ENCODE assay signal across 8 cellular contexts in genomic region chr1:35637401-35637809, GRCh38. TPM values are rescaled to one million over a fixed set of nuclear protein-coding genes. Genes with fewer than 3 reads are reported as not detected.
DNase-seq lines count a peak whose midpoint lies in the region; ATAC-seq and TF ChIP-seq lines count a peak whose summit lies in the region.

No MANE protein-coding gene starts in this region.

- H3K27ac Mint-ChIP-seq in MCF 10A (ENCODE audit: low read depth, unreplicated experiment): peak overlapping the region; percentile 84

- H3K4me1 ChIP-seq in SK-N-SH (ENCODE audit: control insufficient read depth in 1 of 2, insufficient read depth in 2 of 2, low read depth in 1 of 2, low read length in 1 of 2): peaks cover 6 to 12% of the 10 kb centered on the region in 2 experiments; a peak in 3 of 4 replicates
- H3K4me1 ChIP-seq in mesenchymal stem cell (ENCODE audit: control insufficient read depth, insufficient read depth, low read depth, low read length): no peaks in the 10 kb centered on the region

- H2AK5ac ChIP-seq in mesenchymal stem cell (ENCODE audit: low read length, severe bottlenecking): no peak overlapping the region

- TF ChIP-seq RAD21 in SK-N-SH (IDR thresholded peaks at IDR 0.05; ENCODE audit: low read length): no peak

- ATAC-seq in SK-N-SH treated with all-trans-retinoic acid at 6 μM for 48 hours (no peak), GM18870 (IDR thresholded peaks at IDR 0.05; ENCODE audit: unreplicated experiment) (no peak)

- no peak overlapping the region for H2BK12ac ChIP-seq in mesenchymal stem cell (ENCODE audit: low read length in 2 of 2)

- H3K9ac ChIP-seq in SK-N-SH: peak overlapping the region; percentile 61
- H3K9ac ChIP-seq in mesenchymal stem cell (ENCODE audit: low read length): peak overlapping the region; percentile 89

- H3K9me2 ChIP-seq in SK-N-SH: no peaks in the 10 kb centered on the region

- CTCF ChIA-PET in SK-N-SH (lab: Yijun Ruan, JAX) (interaction anchor here (0.9 to 2.1 kb wide), 5 partner anchors 9 to 90 kb away, joined by 3 to 9 read pairs (median 4); no protein-coding TSS in a partner anchor), MCF 10A (lab: Yijun Ruan, JAX) (interaction anchor here (0.5 to 1.5 kb wide), 7 partner anchors 65 to 183 kb away, joined by 3 to 6 read pairs (median 4); no protein-coding TSS in a partner anchor)

- H4K91ac ChIP-seq in mesenchymal stem cell (ENCODE audit: low read length): no peak overlapping the region

- peak overlapping the region; percentile 69 for H3K4me3 Mint-ChIP-seq in MCF 10A (ENCODE audit: unreplicated experiment)

- peaks cover 63% of the 10 kb centered on the region for H3K36me3 Mint-ChIP-seq in MCF 10A (ENCODE audit: insufficient read depth, unreplicated experiment)

- no peak overlapping the region for H3K4ac ChIP-seq in mesenchymal stem cell (ENCODE audit: low read depth in 1 of 2, low read length in 2 of 2)

- no peak for TF ChIP-seq CTCF in SK-N-SH (IDR thresholded peaks at IDR 0.05)
- no peak for TF ChIP-seq CTCF in MCF 10A (IDR thresholded peaks at IDR 0.05; ENCODE audit: unreplicated experiment)

- DNase-seq in SK-N-SH: no peak
- DNase-seq in NCI-H2029 treated with DMSO at 0.1 percent for 48 hours (lab: John Stamatoyannopoulos, UW): peak; percentile 45
- peak; percentile 52 for DNase-seq in MCF 10A (ENCODE audit: unreplicated experiment)
- peak; percentile 77 for DNase-seq in mesenchymal stem cell
- no peak for DNase-seq in stimulated activated CD4-positive, alpha-beta T cell treated with anti-CD3 and anti-CD28 coated beads, Interleukin-4, amount 100 ng/mL, for 4 hours
- no peak for DNase-seq in HuH-7.5 (ENCODE audit: low spot score)

- H3K4me3 ChIP-seq in SK-N-SH (ENCODE audit: low read depth in 2 of 2, low read length in 1 of 2) (peak overlapping the region; percentile 38 to 61; a peak in 3 of 4 replicates), mesenchymal stem cell (ENCODE audit: insufficient read depth in 1 of 2, low read depth in 1 of 2, low read length in 2 of 2) (peak overlapping the region in 1 of 2 experiments; percentile 76)

- no peak overlapping the region for H2BK15ac ChIP-seq in mesenchymal stem cell (ENCODE audit: low read depth, poor library complexity, severe bottlenecking)

- H3K9me3 ChIP-seq in SK-N-SH (0 out of 2 replicates have a peak, but pooled peaks cover 4% of the 10 kb centered on the region), mesenchymal stem cell (ENCODE audit: control insufficient read depth, low read length) (no peaks in the 10 kb centered on the region)

- BruUV-seq in MCF 10A (replicated peaks; lab: Mats Ljungman, UMichigan): no TSS peak

- H3K79me1 ChIP-seq in mesenchymal stem cell (replicated peaks; ENCODE audit: low read length, poor library complexity, severe bottlenecking): peaks cover 5% of the 10 kb centered on the region

- peak overlapping the region; percentile 67 to 77 for H3K27ac ChIP-seq in SK-N-SH (ENCODE audit: low read depth in 2 of 2, low read length in 1 of 2)
- H3K27ac ChIP-seq in mesenchymal stem cell (ENCODE audit: low read length, poor library complexity, severe bottlenecking): peak overlapping the region; percentile 65

- H3K18ac ChIP-seq in mesenchymal stem cell (ENCODE audit: low read depth in 1 of 2, low read length in 2 of 2): no peak overlapping the region

- H3K27me3 ChIP-seq in SK-N-SH (ENCODE audit: insufficient read depth) (no peaks in the 10 kb centered on the region), mesenchymal stem cell (ENCODE audit: control insufficient read depth in 1 of 2, insufficient read depth in 1 of 2, low read length in 2 of 2) (no peaks in the 10 kb centered on the region)

- no peak for TF ChIP-seq EP300 in SK-N-SH (IDR thresholded peaks at IDR 0.05; ENCODE audit: borderline replicate concordance in 1 of 2, low read depth in 1 of 2, low read length in 1 of 2)

- no peak overlapping the region for H4K8ac ChIP-seq in mesenchymal stem cell (ENCODE audit: low read length)

- no peaks in the 10 kb centered on the region for H4K20me1 ChIP-seq in SK-N-SH (ENCODE audit: insufficient read depth)

- peaks cover 27 to 49% of the 10 kb centered on the region in 2 experiments for H3K36me3 ChIP-seq in SK-N-SH (replicated peaks in 1 of 2; ENCODE audit: control insufficient read depth in 1 of 2, insufficient read depth in 2 of 2, low read length in 1 of 2)
- peaks cover 13 to 33% of the 10 kb centered on the region in 2 experiments for H3K36me3 ChIP-seq in mesenchymal stem cell (ENCODE audit: control insufficient read depth in 1 of 2, insufficient read depth in 2 of 2, low read depth in 1 of 2, low read length in 2 of 2)

- no peak overlapping the region for H2BK5ac ChIP-seq in mesenchymal stem cell (ENCODE audit: low read depth, low read length, poor library complexity, severe bottlenecking)

- WGBS in SK-N-SH (ENCODE audit: low lambda C conversion rate): 6% methylated on average over 1 of the region's 1 CpG
- WGBS in mesenchymal stem cell: no CpG with 5 or more reads among the region's 1 CpG

- no peak overlapping the region for H3K23ac ChIP-seq in mesenchymal stem cell (ENCODE audit: low read length in 2 of 2)

- H3K27me3 Mint-ChIP-seq in MCF 10A (ENCODE audit: insufficient read depth, unreplicated experiment): no peaks in the 10 kb centered on the region

- no peaks in the 10 kb centered on the region for H3K9me3 Mint-ChIP-seq in MCF 10A (ENCODE audit: unreplicated experiment)

- H3K4me2 ChIP-seq in SK-N-SH (peak overlapping the region; percentile 73), mesenchymal stem cell (ENCODE audit: low read length, poor library complexity, severe bottlenecking) (no peak overlapping the region)

- H2BK120ac ChIP-seq in mesenchymal stem cell (ENCODE audit: low read depth, low read length): no peak overlapping the region

- peaks cover 43% of the 10 kb centered on the region for H3F3A ChIP-seq in SK-N-SH (replicated peaks; ENCODE audit: insufficient read depth)

- peaks cover 12% of the 10 kb centered on the region for H3K4me1 Mint-ChIP-seq in MCF 10A (ENCODE audit: insufficient read depth, unreplicated experiment)

- no peak overlapping the region for H3K14ac ChIP-seq in mesenchymal stem cell (ENCODE audit: low read length in 2 of 2)

- intact Hi-C loops in MCF 10A (cut with micrococcal nuclease): loop anchor here (5.0 kb wide), 1 partner anchor 185 kb away; no protein-coding TSS in a partner anchor

- peaks cover 89% of the 10 kb centered on the region for H3K79me2 ChIP-seq in SK-N-SH (ENCODE audit: insufficient read depth)

- H2AFZ ChIP-seq in SK-N-SH (ENCODE audit: low read depth) (peak overlapping the region; percentile 38; the same call in 1 of the 2 replicates), mesenchymal stem cell (ENCODE audit: low read depth, low read length) (no peak overlapping the region)

- POLR2A ChIA-PET in SK-N-SH (lab: Yijun Ruan, JAX): no interaction called here
- POLR2A ChIA-PET in MCF 10A (lab: Yijun Ruan, JAX): interaction anchor here (0.6 to 3.1 kb wide), 17 partner anchors 9 to 607 kb away, joined by 3 to 20 read pairs (median 5); partner anchors contain the start of genes C1orf216, CLSPN, KIAA0319L and ZMYM6

TF ChIP-seq in SK-N-SH, 30 proteins besides CTCF, POLR2A, EP300 and RAD21 (continues in another document):
- TF ChIP-seq, protein P1, sequence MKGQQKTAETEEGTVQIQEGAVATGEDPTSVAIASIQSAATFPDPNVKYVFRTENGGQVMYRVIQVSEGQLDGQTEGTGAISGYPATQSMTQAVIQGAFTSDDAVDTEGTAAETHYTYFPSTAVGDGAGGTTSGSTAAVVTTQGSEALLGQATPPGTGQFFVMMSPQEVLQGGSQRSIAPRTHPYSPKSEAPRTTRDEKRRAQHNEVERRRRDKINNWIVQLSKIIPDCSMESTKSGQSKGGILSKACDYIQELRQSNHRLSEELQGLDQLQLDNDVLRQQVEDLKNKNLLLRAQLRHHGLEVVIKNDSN (IDR thresholded peaks at IDR 0.05; ENCODE audit: borderline replicate concordance, low read depth): no peak
- TF ChIP-seq TCF12 (IDR thresholded peaks at IDR 0.05) (no peak), MAX (IDR thresholded peaks at IDR 0.05; ENCODE audit: low read depth) (no peak), FOSL2 (IDR thresholded peaks at IDR 0.05; ENCODE audit: borderline replicate concordance, low read depth) (no peak), YY1 (IDR thresholded peaks at IDR 0.05; ENCODE audit: low read depth) (no peak)

TF ChIP-seq in SK-N-SH treated with all-trans-retinoic acid at 6 μM for 48 hours, 23 proteins besides CTCF, POLR2A, EP300 and RAD21:
- TF ChIP-seq TOX (CRISPR knock-in tag; IDR thresholded peaks at IDR 0.05; ENCODE audit: borderline replicate concordance): no peak
TF ChIP-seq in SK-N-SH treated with all-trans-retinoic acid at 6 μM for 48 hours: peak in this region for 0.

RNA-seq across cellular contexts. Expression of gene PSMB2, which starts 3.9 kb away (rescaled TPM):
- 78.3 and 83.5 TPM in 2 replicates for polyA plus RNA-seq in SK-N-SH (2012; rRNA removed)
- 76.5 and 78.7 TPM in 2 replicates for polyA plus RNA-seq in SK-N-SH (2012; cell fraction: cytosol; rRNA removed)
- polyA plus RNA-seq in SK-N-SH (2012; cell fraction: nucleus; rRNA removed): 37.6 and 42.1 TPM in 2 replicates
- total RNA-seq in MCF 10A (2022): 82.6 and 93.9 TPM in 2 replicates
- polyA plus RNA-seq in mesenchymal stem cell (2013, experiment 1 of 2): 169 TPM
- 180 TPM for polyA plus RNA-seq in mesenchymal stem cell (2013, experiment 2 of 2)

Comparison
In these comparisons a context has a peak if more than half of its experiments do, and no peak if none do; other contexts are left out.
1. DNase-seq: peak in NCI-H2029 treated with DMSO at 0.1 percent for 48 hours (single experiment), MCF 10A (single experiment) and mesenchymal stem cell (single experiment); none in SK-N-SH (single experiment), stimulated activated CD4-positive, alpha-beta T cell treated with anti-CD3 and anti-CD28 coated beads, Interleukin-4, amount 100 ng/mL, for 4 hours (0 of 2) and HuH-7.5 (single experiment).